10 cellular contexts compared by ENCODE assay signal in genomic region chr7:137879357-137880158, GRCh38. TPM values are rescaled to one million over a fixed set of nuclear protein-coding genes. Genes with fewer than 3 reads are reported as not detected.
DNase-seq lines count a peak whose midpoint lies in the region; ATAC-seq and TF ChIP-seq lines count a peak whose summit lies in the region.
"Had no signal": no experiment of that assay in that cellular context is flagged by ENCODE, and none has a peak within 500 bp of the region (broad histone marks: within the 10 kb centered on the region; RNA-seq: fewer than 3 reads in every experiment).

No MANE protein-coding gene starts in this region.

- peaks cover 52% of the 10 kb centered on the region for H3K4me1 ChIP-seq in muscle layer of colon (ENCODE audit: insufficient read depth, low read length)
- H3K4me1 ChIP-seq: body of pancreas had no signal

- H3K9ac ChIP-seq in muscle layer of colon (ENCODE audit: low read length), result no peak overlapping the region

- peaks cover 0 to 21% (median 17%) of the 10 kb centered on the region in 5 experiments for H3K9me3 Mint-ChIP-seq in brain

- H3K27me3 Mint-ChIP-seq in brain, result peaks cover 4% of the 10 kb centered on the region

- peaks cover 8% of the 10 kb centered on the region for H3K9me3 ChIP-seq in AG04450 (ENCODE audit: control insufficient read depth, insufficient read depth, low read length)
- no peaks in the 10 kb centered on the region for H3K9me3 ChIP-seq in muscle layer of colon (ENCODE audit: low read length)
- H3K9me3 ChIP-seq: body of pancreas had no signal

- ATAC-seq in GM21360 (IDR thresholded peaks at IDR 0.05; ENCODE audit: unreplicated experiment), result peak; percentile 33

- CTCF ChIA-PET in AG04450 (lab: Charles Lee), result interaction anchor here (1.0 to 2.6 kb wide), 3 partner anchors 16 to 224 kb away, joined by 4 to 13 read pairs (median 4); partner anchors contain the start of gene CREB3L2

- peak overlapping the region in 3 of 5 experiments; percentile 50 to 90 (median 87) for H3K27ac Mint-ChIP-seq in brain

- H3K36me3 ChIP-seq in muscle layer of colon (ENCODE audit: insufficient read depth, low read length), result peaks cover 48% of the 10 kb centered on the region

- H3K36me3 Mint-ChIP-seq in brain, result peaks cover 76% of the 10 kb centered on the region

- H3K4me3 ChIP-seq in AG04450 (ENCODE audit: low read depth, low read length) (no peak overlapping the region), muscle layer of colon (ENCODE audit: low read depth in 1 of 2, low read length in 2 of 2) (no peak overlapping the region)
- H3K4me3 ChIP-seq: body of pancreas had no signal

- H3K4me1 Mint-ChIP-seq in brain, result peaks cover 50% of the 10 kb centered on the region

- no peak overlapping the region for H3K4me3 Mint-ChIP-seq in brain

- TF ChIP-seq CTCF in AG04450 (IDR thresholded peaks at IDR 0.05; ENCODE audit: low read depth, low read length), result no peak
- TF ChIP-seq CTCF in brain (conservative IDR thresholded peaks at IDR 0.05), result no peak

- POLR2A ChIA-PET in AG04450 (lab: Yijun Ruan, JAX), result no interaction called here

- H3K27ac ChIP-seq in AG04450 (ENCODE audit: low read depth, low read length), result peak overlapping the region; percentile 66
- peak overlapping the region; percentile 61 for H3K27ac ChIP-seq in muscle layer of colon (ENCODE audit: low read depth, low read length)
- H3K27ac ChIP-seq: body of pancreas had no signal

- DNase-seq in AG04450 (ENCODE audit: low read depth, low spot score) (no peak), NCI-H510A (lab: John Stamatoyannopoulos, UW) (no peak), NCI-H1930 (lab: John Stamatoyannopoulos, UW) (no peak), NCI-H1092 treated with DMSO at 0.1 percent for 48 hours (lab: John Stamatoyannopoulos, UW) (no peak)
- DNase-seq in activated CD8-positive, alpha-beta memory T cell treated with anti-CD3 and anti-CD28 coated beads for 24 hours, result no peak
- DNase-seq: body of pancreas, T1000 had no signal

- H3K27me3 ChIP-seq in AG04450 (ENCODE audit: control insufficient read depth, insufficient read depth, low read length) (no peaks in the 10 kb centered on the region), muscle layer of colon (ENCODE audit: control insufficient read depth in 1 of 2, insufficient read depth in 2 of 2, low read length in 2 of 2) (no peaks in the 10 kb centered on the region)
- H3K27me3 ChIP-seq: body of pancreas had no signal

RNA-seq across cellular contexts. Expression of gene DGKI, which starts 32.8 kb away (rescaled TPM):
- polyA plus RNA-seq in AG04450 (2011; rRNA removed) (3.1 TPM in 2 replicates), brain (ENCODE audit: insufficient read depth, low read depth, low replicate concordance) (2.5 TPM)
- 13.8 and 14.5 TPM in 2 replicates for polyA minus RNA-seq in AG04450 (2011; rRNA and poly(A)+ RNA removed)
